1 cellular context compared by ENCODE assay signal in the genomic region with DNA sequence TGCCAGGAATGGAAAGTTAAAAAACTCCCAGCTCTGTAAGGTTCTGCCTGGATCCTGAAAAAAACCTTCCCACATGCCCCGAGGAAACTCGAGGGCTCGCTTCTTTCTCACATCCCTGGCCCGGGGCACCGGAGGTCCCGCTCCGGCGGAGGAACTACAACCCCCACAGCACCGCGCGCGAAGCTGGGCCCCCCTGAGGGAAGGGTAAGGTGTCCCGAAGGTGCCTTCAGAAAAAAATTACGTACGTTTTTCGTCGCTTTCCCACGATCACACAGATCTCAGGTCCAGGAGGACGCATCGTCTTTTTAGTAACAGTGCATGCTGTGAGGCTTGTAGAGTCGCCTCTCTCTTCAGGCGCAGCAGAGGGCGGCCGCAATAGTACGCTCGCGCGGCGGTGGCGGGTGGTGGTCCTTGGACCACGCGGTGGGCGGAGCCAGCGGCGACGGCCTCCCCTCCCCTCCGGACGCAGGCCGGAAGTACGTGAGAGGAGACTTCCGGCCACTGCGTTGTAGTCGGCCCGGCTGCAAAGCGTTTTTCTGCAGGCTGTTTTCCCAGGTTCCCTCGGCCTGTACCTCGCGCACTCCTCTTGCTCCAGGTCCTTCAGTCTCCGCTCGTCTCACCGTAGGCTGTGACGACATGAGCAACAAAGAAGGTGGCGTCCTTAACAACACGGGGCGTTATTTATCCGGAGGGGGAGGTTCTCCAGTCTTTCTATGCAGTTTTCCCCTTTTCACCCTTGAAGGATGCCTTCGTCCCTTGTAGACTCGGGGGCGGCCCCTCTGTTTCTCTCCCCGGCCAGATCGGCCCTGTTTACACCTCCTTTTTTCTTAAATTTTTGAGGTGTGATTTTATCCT.
TF ChIP-seq lines count a peak whose summit lies in the region.

Gene TSNAX, plus strand, starts transcription at position 495 of the 855 bp plus-strand sequence. Its CDS starts 142 bp downstream, at position 637.

TF ChIP-seq in HepG2, 621 proteins besides CTCF, POLR2A, EP300 and RAD21 (continued from another document and continues in another):
- TF ChIP-seq, protein P1, sequence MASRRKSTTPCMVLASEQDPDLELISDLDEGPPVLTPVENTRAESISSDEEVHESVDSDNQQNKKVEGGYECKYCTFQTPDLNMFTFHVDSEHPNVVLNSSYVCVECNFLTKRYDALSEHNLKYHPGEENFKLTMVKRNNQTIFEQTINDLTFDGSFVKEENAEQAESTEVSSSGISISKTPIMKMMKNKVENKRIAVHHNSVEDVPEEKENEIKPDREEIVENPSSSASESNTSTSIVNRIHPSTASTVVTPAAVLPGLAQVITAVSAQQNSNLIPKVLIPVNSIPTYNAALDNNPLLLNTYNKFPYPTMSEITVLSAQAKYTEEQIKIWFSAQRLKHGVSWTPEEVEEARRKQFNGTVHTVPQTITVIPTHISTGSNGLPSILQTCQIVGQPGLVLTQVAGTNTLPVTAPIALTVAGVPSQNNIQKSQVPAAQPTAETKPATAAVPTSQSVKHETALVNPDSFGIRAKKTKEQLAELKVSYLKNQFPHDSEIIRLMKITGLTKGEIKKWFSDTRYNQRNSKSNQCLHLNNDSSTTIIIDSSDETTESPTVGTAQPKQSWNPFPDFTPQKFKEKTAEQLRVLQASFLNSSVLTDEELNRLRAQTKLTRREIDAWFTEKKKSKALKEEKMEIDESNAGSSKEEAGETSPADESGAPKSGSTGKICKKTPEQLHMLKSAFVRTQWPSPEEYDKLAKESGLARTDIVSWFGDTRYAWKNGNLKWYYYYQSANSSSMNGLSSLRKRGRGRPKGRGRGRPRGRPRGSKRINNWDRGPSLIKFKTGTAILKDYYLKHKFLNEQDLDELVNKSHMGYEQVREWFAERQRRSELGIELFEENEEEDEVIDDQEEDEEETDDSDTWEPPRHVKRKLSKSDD (CRISPR knock-in tag; IDR thresholded peaks at IDR 0.05; ENCODE audit: low read depth) = peak; percentile 76; the same call in 1 of the 2 replicates
- peak; percentile 50; the same call in 1 of the 2 replicates for TF ChIP-seq ZNF160 (CRISPR knock-in tag; IDR thresholded peaks at IDR 0.05)
- no peak for TF ChIP-seq REST (IDR thresholded peaks at IDR 0.05; ENCODE audit: borderline replicate concordance in 1 of 2, low read depth in 1 of 2, low read length in 2 of 2)
- TF ChIP-seq, protein P2, sequence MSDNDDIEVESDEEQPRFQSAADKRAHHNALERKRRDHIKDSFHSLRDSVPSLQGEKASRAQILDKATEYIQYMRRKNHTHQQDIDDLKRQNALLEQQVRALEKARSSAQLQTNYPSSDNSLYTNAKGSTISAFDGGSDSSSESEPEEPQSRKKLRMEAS (IDR thresholded peaks at IDR 0.05) = peak; percentile 94
- peak; percentile 64; the same call in 1 of the 2 replicates for TF ChIP-seq ZFP36L1 (CRISPR knock-in tag; IDR thresholded peaks at IDR 0.05)
- TF ChIP-seq HDAC1 (CRISPR knock-in tag; IDR thresholded peaks at IDR 0.05) = peak; percentile 63
- TF ChIP-seq UBTF (CRISPR knock-in tag; IDR thresholded peaks at IDR 0.05) = peak; percentile 80
- TF ChIP-seq RBFOX2 (IDR thresholded peaks at IDR 0.05; ENCODE audit: low read depth, low read length) = peak; percentile 82
- TF ChIP-seq SMYD3 (CRISPR knock-in tag; IDR thresholded peaks at IDR 0.05) = no peak
- TF ChIP-seq NR2F2 (IDR thresholded peaks at IDR 0.05; ENCODE audit: borderline replicate concordance, low read depth) = 0 out of 2 replicates have a peak, but pooled peaks have one; percentile 58
- TF ChIP-seq ZGPAT (CRISPR knock-in tag; IDR thresholded peaks at IDR 0.05) = peak; percentile 88
- peak; percentile 91 for TF ChIP-seq HCFC1 (IDR thresholded peaks at IDR 0.05; ENCODE audit: low read depth, low read length)
- no peak for TF ChIP-seq ZNF562 (CRISPR knock-in tag; IDR thresholded peaks at IDR 0.05; ENCODE audit: borderline replicate concordance)
- peak; percentile 56; the same call in 1 of the 2 replicates for TF ChIP-seq ZBTB7B (CRISPR knock-in tag; IDR thresholded peaks at IDR 0.05)
- TF ChIP-seq ZNF572 (CRISPR knock-in tag; IDR thresholded peaks at IDR 0.05) = peak; percentile 95
- TF ChIP-seq ZNF143 (CRISPR knock-in tag; IDR thresholded peaks at IDR 0.05) = peak; percentile 98
- peak; percentile 81 for TF ChIP-seq ERF (CRISPR knock-in tag; IDR thresholded peaks at IDR 0.05)
- peak; percentile 43; the same call in 1 of the 2 replicates for TF ChIP-seq ZNF605 (CRISPR knock-in tag; IDR thresholded peaks at IDR 0.05)
- peak; percentile 70; the same call in 1 of the 2 replicates for TF ChIP-seq ZNF317 (CRISPR knock-in tag; IDR thresholded peaks at IDR 0.05)
- no peak for TF ChIP-seq HINFP (CRISPR knock-in tag; IDR thresholded peaks at IDR 0.05; ENCODE audit: low read depth)
- TF ChIP-seq, protein P3, sequence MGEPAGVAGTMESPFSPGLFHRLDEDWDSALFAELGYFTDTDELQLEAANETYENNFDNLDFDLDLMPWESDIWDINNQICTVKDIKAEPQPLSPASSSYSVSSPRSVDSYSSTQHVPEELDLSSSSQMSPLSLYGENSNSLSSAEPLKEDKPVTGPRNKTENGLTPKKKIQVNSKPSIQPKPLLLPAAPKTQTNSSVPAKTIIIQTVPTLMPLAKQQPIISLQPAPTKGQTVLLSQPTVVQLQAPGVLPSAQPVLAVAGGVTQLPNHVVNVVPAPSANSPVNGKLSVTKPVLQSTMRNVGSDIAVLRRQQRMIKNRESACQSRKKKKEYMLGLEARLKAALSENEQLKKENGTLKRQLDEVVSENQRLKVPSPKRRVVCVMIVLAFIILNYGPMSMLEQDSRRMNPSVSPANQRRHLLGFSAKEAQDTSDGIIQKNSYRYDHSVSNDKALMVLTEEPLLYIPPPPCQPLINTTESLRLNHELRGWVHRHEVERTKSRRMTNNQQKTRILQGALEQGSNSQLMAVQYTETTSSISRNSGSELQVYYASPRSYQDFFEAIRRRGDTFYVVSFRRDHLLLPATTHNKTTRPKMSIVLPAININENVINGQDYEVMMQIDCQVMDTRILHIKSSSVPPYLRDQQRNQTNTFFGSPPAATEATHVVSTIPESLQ (CRISPR knock-in tag; conservative IDR thresholded peaks at IDR 0.05) = no peak
- TF ChIP-seq YEATS4 (CRISPR knock-in tag; IDR thresholded peaks at IDR 0.05; ENCODE audit: borderline replicate concordance) = peak; percentile 74
- TF ChIP-seq, protein P4, sequence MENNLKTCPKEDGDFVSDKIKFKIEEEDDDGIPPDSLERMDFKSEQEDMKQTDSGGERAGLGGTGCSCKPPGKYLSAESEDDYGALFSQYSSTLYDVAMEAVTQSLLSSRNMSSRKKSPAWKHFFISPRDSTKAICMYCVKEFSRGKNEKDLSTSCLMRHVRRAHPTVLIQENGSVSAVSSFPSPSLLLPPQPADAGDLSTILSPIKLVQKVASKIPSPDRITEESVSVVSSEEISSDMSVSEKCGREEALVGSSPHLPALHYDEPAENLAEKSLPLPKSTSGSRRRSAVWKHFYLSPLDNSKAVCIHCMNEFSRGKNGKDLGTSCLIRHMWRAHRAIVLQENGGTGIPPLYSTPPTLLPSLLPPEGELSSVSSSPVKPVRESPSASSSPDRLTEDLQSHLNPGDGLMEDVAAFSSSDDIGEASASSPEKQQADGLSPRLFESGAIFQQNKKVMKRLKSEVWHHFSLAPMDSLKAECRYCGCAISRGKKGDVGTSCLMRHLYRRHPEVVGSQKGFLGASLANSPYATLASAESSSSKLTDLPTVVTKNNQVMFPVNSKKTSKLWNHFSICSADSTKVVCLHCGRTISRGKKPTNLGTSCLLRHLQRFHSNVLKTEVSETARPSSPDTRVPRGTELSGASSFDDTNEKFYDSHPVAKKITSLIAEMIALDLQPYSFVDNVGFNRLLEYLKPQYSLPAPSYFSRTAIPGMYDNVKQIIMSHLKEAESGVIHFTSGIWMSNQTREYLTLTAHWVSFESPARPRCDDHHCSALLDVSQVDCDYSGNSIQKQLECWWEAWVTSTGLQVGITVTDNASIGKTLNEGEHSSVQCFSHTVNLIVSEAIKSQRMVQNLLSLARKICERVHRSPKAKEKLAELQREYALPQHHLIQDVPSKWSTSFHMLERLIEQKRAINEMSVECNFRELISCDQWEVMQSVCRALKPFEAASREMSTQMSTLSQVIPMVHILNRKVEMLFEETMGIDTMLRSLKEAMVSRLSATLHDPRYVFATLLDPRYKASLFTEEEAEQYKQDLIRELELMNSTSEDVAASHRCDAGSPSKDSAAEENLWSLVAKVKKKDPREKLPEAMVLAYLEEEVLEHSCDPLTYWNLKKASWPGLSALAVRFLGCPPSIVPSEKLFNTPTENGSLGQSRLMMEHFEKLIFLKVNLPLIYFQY (CRISPR knock-in tag; IDR thresholded peaks at IDR 0.05; ENCODE audit: borderline replicate concordance) = no peak
- peak; percentile 38; the same call in 1 of the 2 replicates for TF ChIP-seq PATZ1 (CRISPR knock-in tag; IDR thresholded peaks at IDR 0.05)
- peak; percentile 72; the same call in 1 of the 2 replicates for TF ChIP-seq FOXC1 (CRISPR knock-in tag; IDR thresholded peaks at IDR 0.05; ENCODE audit: borderline replicate concordance)
- TF ChIP-seq ZNF776 (CRISPR knock-in tag; IDR thresholded peaks at IDR 0.05) = 0 out of 2 replicates have a peak, but pooled peaks have one; percentile 57
- peak; percentile 71; the same call in 1 of the 2 replicates for TF ChIP-seq ATF7-NPFF (CRISPR knock-in tag; IDR thresholded peaks at IDR 0.05; ENCODE audit: low read depth)
- TF ChIP-seq DNMT1 (CRISPR knock-in tag; IDR thresholded peaks at IDR 0.05) = peak; percentile 80; the same call in 1 of the 2 replicates
